In genomic region chr1:170309389-170310013, GRCh38 we compare ENCODE assay signal across 14 cellular contexts.
DNase-seq lines count a peak whose midpoint lies in the region; ATAC-seq, FAIRE-seq and TF ChIP-seq lines count a peak whose summit lies in the region.
"Had no signal": no experiment of that assay in that cellular context is flagged by ENCODE, and none has a peak within 500 bp of the region (broad histone marks: within the 10 kb centered on the region; RNA-seq: fewer than 3 reads in every experiment).

No MANE protein-coding gene starts in this region.

- H3K27ac Mint-ChIP-seq in activated T-helper 17 cell treated with anti-CD3 and anti-CD28 coated beads, Interleukin-2, amount 50 U/mL, for 72 hours = no peak overlapping the region
- no peak overlapping the region for H3K27ac Mint-ChIP-seq in Caco-2 (ENCODE audit: unreplicated experiment)
- H3K27ac Mint-ChIP-seq: activated naive CD8-positive, alpha-beta T cell; CD8-positive, alpha-beta memory T cell; H9 had no signal

- TF ChIP-seq CTCF in fibroblast of mammary gland (conservative IDR thresholded peaks at IDR 0.05; ENCODE audit: control insufficient read depth, insufficient read depth, low read depth, low read length) = no peak
- no peak for TF ChIP-seq CTCF in ovary (IDR thresholded peaks at IDR 0.05)
- TF ChIP-seq CTCF in Caco-2 (IDR thresholded peaks at IDR 0.05; ENCODE audit: insufficient read depth in 1 of 2, low read depth in 1 of 2, low read length in 1 of 2, severe bottlenecking in 1 of 2, unreplicated experiment in 1 of 2) = no peak

- peaks cover 3% of the 10 kb centered on the region for H3K27me3 Mint-ChIP-seq in activated T-helper 17 cell treated with anti-CD3 and anti-CD28 coated beads, Interleukin-2, amount 50 U/mL, for 72 hours
- H3K27me3 Mint-ChIP-seq in Caco-2 (ENCODE audit: insufficient read depth, unreplicated experiment) = peaks cover 9% of the 10 kb centered on the region
- H3K27me3 Mint-ChIP-seq: activated naive CD8-positive, alpha-beta T cell had no signal

- H3K27ac ChIP-seq in ovary = peak overlapping the region in 1 of 2 donors; percentile 48

- CTCF ChIA-PET in Caco-2 (lab: Charles Lee) = no interaction called here

- ATAC-seq in activated T-helper 17 cell treated with anti-CD3 and anti-CD28 coated beads, Interleukin-2, amount 50 U/mL, for 72 hours (replicated peaks) = no peak

- H3K9me3 ChIP-seq in NT2/D1 (ENCODE audit: insufficient read depth, low read length) = no peaks in the 10 kb centered on the region
- no peaks in the 10 kb centered on the region for H3K9me3 ChIP-seq in ovary
- no peaks in the 10 kb centered on the region for H3K9me3 ChIP-seq in Caco-2

- FAIRE-seq in GM12891 (lab: Jason Lieb, UNC) = no peak

- TF ChIP-seq POLR2A in ovary (IDR thresholded peaks at IDR 0.05) = no peak
- TF ChIP-seq POLR2A in GM12891 (IDR thresholded peaks at IDR 0.05; ENCODE audit: low read depth, low read length) = no peak

- DNase-seq in AG08396 (ENCODE audit: low spot score) (peak; percentile 73), NT2/D1 (ENCODE audit: low read depth, low spot score) (peak; percentile 36), fibroblast of mammary gland (ENCODE audit: low read depth) (peak; percentile 97), ovary (peak; percentile 51 to 76 (median 64)), NCI-H128 (lab: John Stamatoyannopoulos, UW; ENCODE audit: unreplicated experiment) (no peak), GM12891 (ENCODE audit: insufficient read length, low spot score) (no peak), Caco-2 (no peak)
- DNase-seq: activated CD4-positive, alpha-beta T cell treated with anti-CD3 and anti-CD28 coated beads for 48 hours; CD8-positive, alpha-beta memory T cell; glutamatergic neuron; H9; NCI-H1436 had no signal

- BruUV-seq in Caco-2 (replicated peaks; lab: Mats Ljungman, UMichigan) = no TSS peak

- H3K4me1 ChIP-seq in NT2/D1 (ENCODE audit: insufficient read depth, insufficient read length) = no peaks in the 10 kb centered on the region
- H3K4me1 ChIP-seq in ovary (ENCODE audit: insufficient read depth) = peaks cover 2% of the 10 kb centered on the region
- no peaks in the 10 kb centered on the region for H3K4me1 ChIP-seq in Caco-2

- no peak overlapping the region for H3K4me3 Mint-ChIP-seq in activated T-helper 17 cell treated with anti-CD3 and anti-CD28 coated beads, Interleukin-2, amount 50 U/mL, for 72 hours
- no peak overlapping the region for H3K4me3 Mint-ChIP-seq in Caco-2 (ENCODE audit: unreplicated experiment)
- H3K4me3 Mint-ChIP-seq: activated naive CD8-positive, alpha-beta T cell; CD8-positive, alpha-beta memory T cell; H9 had no signal

- 6 to 9% (median 8%) methylated on average over 10 of the region's 10 CpGs for WGBS in ovary, 3 donors

- H3K9ac ChIP-seq in NT2/D1 (ENCODE audit: insufficient read length, low read depth) = no peak overlapping the region

- POLR2A ChIA-PET in Caco-2 (lab: Charles Lee) = no interaction called here

- H3K9me3 Mint-ChIP-seq in activated T-helper 17 cell treated with anti-CD3 and anti-CD28 coated beads, Interleukin-2, amount 50 U/mL, for 72 hours = no peaks in the 10 kb centered on the region
- H3K9me3 Mint-ChIP-seq in Caco-2 (ENCODE audit: unreplicated experiment) = no peaks in the 10 kb centered on the region
- H3K9me3 Mint-ChIP-seq: CD8-positive, alpha-beta memory T cell; H9 had no signal

- no peak for TF ChIP-seq EP300 in ovary (IDR thresholded peaks at IDR 0.05)

- H3K36me3 Mint-ChIP-seq in activated T-helper 17 cell treated with anti-CD3 and anti-CD28 coated beads, Interleukin-2, amount 50 U/mL, for 72 hours (ENCODE audit: low read depth) = no peaks in the 10 kb centered on the region
- no peaks in the 10 kb centered on the region for H3K36me3 Mint-ChIP-seq in Caco-2 (ENCODE audit: insufficient read depth, unreplicated experiment)
- H3K36me3 Mint-ChIP-seq: activated naive CD8-positive, alpha-beta T cell; CD8-positive, alpha-beta memory T cell had no signal

- no peak overlapping the region for H3K4me3 ChIP-seq in NT2/D1 (ENCODE audit: insufficient read length, low read depth)
- H3K4me3 ChIP-seq in fibroblast of mammary gland (ENCODE audit: control insufficient read depth, low read depth, low read length) = no peak overlapping the region
- no peak overlapping the region for H3K4me3 ChIP-seq in ovary
- no peak overlapping the region for H3K4me3 ChIP-seq in Caco-2 (ENCODE audit: low read depth, low read length)

- intact Hi-C loops in ovary (cut with DNase I) (loop anchor here in 1 of 4 donors (2.0 kb wide), 1 partner anchor 355 kb away; the partner anchor contains the start of gene PRRX1), Caco-2 (cut with micrococcal nuclease; ENCODE audit: unreplicated experiment) (no loop called here)

- H3K27me3 ChIP-seq in NT2/D1 (ENCODE audit: insufficient read depth, insufficient read length) (no peaks in the 10 kb centered on the region), ovary (no peaks in the 10 kb centered on the region), Caco-2 (replicated peaks; ENCODE audit: control insufficient read depth, insufficient read depth, low read length) (no peaks in the 10 kb centered on the region; the same call in 1 of the 2 replicates)

- no peaks in the 10 kb centered on the region for H3K36me3 ChIP-seq in NT2/D1 (ENCODE audit: insufficient read depth, insufficient read length, low read length)
- no peaks in the 10 kb centered on the region for H3K36me3 ChIP-seq in ovary
- no peaks in the 10 kb centered on the region for H3K36me3 ChIP-seq in Caco-2 (ENCODE audit: control insufficient read depth, insufficient read depth, low read length)

- H3K4me1 Mint-ChIP-seq in activated T-helper 17 cell treated with anti-CD3 and anti-CD28 coated beads, Interleukin-2, amount 50 U/mL, for 72 hours = no peaks in the 10 kb centered on the region
- H3K4me1 Mint-ChIP-seq in Caco-2 (ENCODE audit: low read depth, unreplicated experiment) = no peaks in the 10 kb centered on the region
- H3K4me1 Mint-ChIP-seq: CD8-positive, alpha-beta memory T cell; H9 had no signal

TF ChIP-seq in GM12891, 5 proteins besides CTCF, POLR2A, EP300 and RAD21:
- no peak for TF ChIP-seq PAX5 (IDR thresholded peaks at IDR 0.05; ENCODE audit: insufficient read depth, low read length, severe bottlenecking)
- no peak for TF ChIP-seq POU2F2 (IDR thresholded peaks at IDR 0.05; ENCODE audit: low read depth, low read length)
- TF ChIP-seq TAF1 (IDR thresholded peaks at IDR 0.05; ENCODE audit: low read depth, low read length) = no peak
- no peak for TF ChIP-seq POLR2AphosphoS5 (IDR thresholded peaks at IDR 0.05; ENCODE audit: low read depth, low read length)
- no peak for TF ChIP-seq SPI1 (IDR thresholded peaks at IDR 0.05; ENCODE audit: low read depth, low read length)
TF ChIP-seq in GM12891: peak in this region for 0.

Comparison
In these comparisons a context has a peak if more than half of its experiments do, and no peak if none do; other contexts are left out.
1. DNase-seq: peak in AG08396 (single experiment), NT2/D1 (single experiment), fibroblast of mammary gland (single experiment) and ovary (5 of 5); none in NCI-H128 (single experiment), GM12891 (single experiment) and Caco-2 (0 of 2).